10 cellular contexts compared by ENCODE assay signal in the genomic region with DNA sequence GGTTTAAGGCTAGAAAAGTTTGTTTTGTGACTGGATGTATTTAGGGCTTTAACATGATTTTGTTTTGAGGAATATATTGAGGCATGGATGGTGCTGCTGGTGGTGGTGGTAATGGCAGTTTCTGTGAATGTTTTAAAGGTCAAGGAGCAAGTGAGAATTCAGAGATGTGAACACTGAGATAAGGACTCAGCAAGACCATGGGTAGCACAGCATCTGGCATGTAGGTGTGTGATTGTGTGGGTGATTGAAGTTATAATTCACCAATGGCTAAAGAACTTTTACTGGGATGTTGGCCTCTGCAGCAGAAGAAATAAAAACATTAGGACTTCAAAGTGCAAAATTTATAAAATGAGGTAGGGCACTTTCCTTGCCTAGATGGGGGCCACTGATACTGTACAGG.
DNase-seq lines count a peak whose midpoint lies in the region; ATAC-seq and TF ChIP-seq lines count a peak whose summit lies in the region.
"Had no signal": no experiment of that assay in that cellular context is flagged by ENCODE, and none has a peak within 500 bp of the region (broad histone marks: within the 10 kb centered on the region; RNA-seq: fewer than 3 reads in every experiment).

No MANE protein-coding gene starts in this region.

- H3K23ac ChIP-seq in trophoblast cell (ENCODE audit: low read length): no peak overlapping the region

- no peak overlapping the region for H2BK120ac ChIP-seq in trophoblast cell (ENCODE audit: insufficient read depth, low read length, poor library complexity)

- H3K79me2 ChIP-seq in MM.1S (ENCODE audit: low read length) (peaks cover 98% of the 10 kb centered on the region), trophoblast cell (ENCODE audit: control insufficient read depth, insufficient read depth, low read length, poor library complexity) (peaks cover 1% of the 10 kb centered on the region)

- no peak overlapping the region for H2AK5ac ChIP-seq in trophoblast cell (ENCODE audit: low read length)

- H3F3A ChIP-seq in MM.1S (ENCODE audit: insufficient read depth, low read length): peaks cover 63% of the 10 kb centered on the region

- H3K9me3 Mint-ChIP-seq in CD4-positive, alpha-beta memory T cell: no peaks in the 10 kb centered on the region

- H4K91ac ChIP-seq in trophoblast cell (ENCODE audit: low read depth, low read length): no peak overlapping the region

- no peaks in the 10 kb centered on the region for H3K27me3 ChIP-seq in CD4-positive, alpha-beta memory T cell (ENCODE audit: insufficient read depth, low read length)
- H3K27me3 ChIP-seq in MM.1S (replicated peaks; ENCODE audit: insufficient read depth, low read length) (no peaks in the 10 kb centered on the region), dorsolateral prefrontal cortex (no peaks in the 10 kb centered on the region), trophoblast cell (ENCODE audit: insufficient read depth, low read length) (no peaks in the 10 kb centered on the region)
- H3K27me3 ChIP-seq: thyroid gland had no signal

- no peaks in the 10 kb centered on the region for H3K36me3 ChIP-seq in CD4-positive, alpha-beta memory T cell (ENCODE audit: insufficient read depth, low read length)
- no peaks in the 10 kb centered on the region for H3K36me3 ChIP-seq in MM.1S (replicated peaks; ENCODE audit: insufficient read depth, low read length)
- H3K36me3 ChIP-seq in trophoblast cell (ENCODE audit: control insufficient read depth in 1 of 2, insufficient read depth in 2 of 2, low read length in 2 of 2): peaks cover 2 to 7% of the 10 kb centered on the region in 2 experiments
- H3K36me3 ChIP-seq: thyroid gland had no signal

- no peaks in the 10 kb centered on the region for H3K9me3 ChIP-seq in CD4-positive, alpha-beta memory T cell (ENCODE audit: control insufficient read depth in 1 of 2, low read length in 2 of 2)
- no peaks in the 10 kb centered on the region for H3K9me3 ChIP-seq in MM.1S (replicated peaks; ENCODE audit: insufficient read depth, low read length)
- no peaks in the 10 kb centered on the region for H3K9me3 ChIP-seq in trophoblast cell (ENCODE audit: insufficient read depth, low read depth, low read length)
- H3K9me3 ChIP-seq: thyroid gland had no signal

- H4K12ac ChIP-seq in trophoblast cell (ENCODE audit: low read depth, low read length): no peak overlapping the region

- no peak for DNase-seq in CD4-positive, alpha-beta memory T cell
- DNase-seq in MM.1S (no peak), dorsolateral prefrontal cortex (no peak), trophoblast cell (peak in 1 of 2 donors; percentile 48), middle frontal gyrus (ENCODE audit: extremely low spot score, low spot score) (no peak), NCI-H2029 (lab: John Stamatoyannopoulos, UW) (no peak), NCI-H1930 (lab: John Stamatoyannopoulos, UW) (no peak)
- DNase-seq: NCI-H345, thyroid gland had no signal

- no peak overlapping the region for H3K18ac ChIP-seq in trophoblast cell (ENCODE audit: low read length)

- H3K9ac ChIP-seq in MM.1S (ENCODE audit: low read length) (peak overlapping the region; percentile 48; the same call in 1 of the 2 replicates), trophoblast cell (ENCODE audit: low read length) (no peak overlapping the region)

- no peaks in the 10 kb centered on the region for H3K9me2 ChIP-seq in MM.1S (replicated peaks; ENCODE audit: insufficient read depth, low read length)

- H2BK12ac ChIP-seq in trophoblast cell (ENCODE audit: low read length): no peak overlapping the region

- H3K4me1 ChIP-seq in CD4-positive, alpha-beta memory T cell (ENCODE audit: insufficient read depth, low read length): peaks cover 86% of the 10 kb centered on the region
- H3K4me1 ChIP-seq in MM.1S (ENCODE audit: low read length) (peaks cover 73% of the 10 kb centered on the region), trophoblast cell (ENCODE audit: control insufficient read depth in 1 of 2, insufficient read depth in 2 of 2, low read length in 2 of 2) (peaks cover 12 to 21% of the 10 kb centered on the region in 2 experiments)

- no peak overlapping the region for H3K4me3 ChIP-seq in CD4-positive, alpha-beta memory T cell (ENCODE audit: low read length in 2 of 2)
- H3K4me3 ChIP-seq in MM.1S (ENCODE audit: low read length): peak overlapping the region; percentile 69
- peak overlapping the region in 58 of 59 donors; percentile 32 to 74 (median 58) for H3K4me3 ChIP-seq in dorsolateral prefrontal cortex
- no peak overlapping the region for H3K4me3 ChIP-seq in trophoblast cell (ENCODE audit: low read depth, low read length)
- H3K4me3 ChIP-seq: thyroid gland had no signal

- intact Hi-C loops in CD4-positive, alpha-beta memory T cell (cut with micrococcal nuclease): no loop called here
- intact Hi-C loops in dorsolateral prefrontal cortex (cut with DNase I): loop anchor here in 1 of 2 donors (5.0 kb wide), 1 partner anchor 137 kb away; no protein-coding TSS in a partner anchor

- peaks cover 15% of the 10 kb centered on the region; the same call in 1 of the 2 replicates for H4K20me1 ChIP-seq in MM.1S (ENCODE audit: insufficient read depth, low read length)

- H2AFZ ChIP-seq in MM.1S (ENCODE audit: low read length) (no peak overlapping the region), trophoblast cell (ENCODE audit: insufficient read depth, low read length, poor library complexity) (no peak overlapping the region)

- no peaks in the 10 kb centered on the region for H3K27me3 Mint-ChIP-seq in CD4-positive, alpha-beta memory T cell

- CTCF ChIA-PET in CD4-positive, alpha-beta memory T cell (lab: Charles Lee; ENCODE audit: partially characterized antibody): interaction anchor here (1.0 to 20.4 kb wide), 3 partner anchors 12 to 83 kb away, joined by 5 to 820 read pairs (median 8); no protein-coding TSS in a partner anchor

- POLR2A ChIA-PET in CD4-positive, alpha-beta memory T cell (lab: Charles Lee; ENCODE audit: partially characterized antibody): interaction anchor here (0.8 to 1.0 kb wide), 2 partner anchors 8 to 78 kb away, joined by 3 read pairs; no protein-coding TSS in a partner anchor

- no peak overlapping the region for H4K8ac ChIP-seq in trophoblast cell (ENCODE audit: low read depth, low read length)

- H3K27ac ChIP-seq in CD4-positive, alpha-beta memory T cell (ENCODE audit: low read depth, low read length): no peak overlapping the region
- H3K27ac ChIP-seq in MM.1S (ENCODE audit: low read length) (peak overlapping the region; percentile 90), dorsolateral prefrontal cortex (peak overlapping the region; percentile 17 to 97 (median 92)), trophoblast cell (ENCODE audit: low read depth, low read length) (no peak overlapping the region)
- H3K27ac ChIP-seq: thyroid gland had no signal

- peak overlapping the region; percentile 32 to 87 (median 79) for H3K27ac Mint-ChIP-seq in CD4-positive, alpha-beta memory T cell

- peaks cover 58 to 85% (median 72%) of the 10 kb centered on the region in 4 donors for H3K4me1 Mint-ChIP-seq in CD4-positive, alpha-beta memory T cell

- peaks cover 6 to 49% of the 10 kb centered on the region in 2 donors for H3K36me3 Mint-ChIP-seq in CD4-positive, alpha-beta memory T cell

- H3K4me2 ChIP-seq in MM.1S (ENCODE audit: low read depth, low read length) (peak overlapping the region; percentile 85), trophoblast cell (ENCODE audit: low read length) (no peak overlapping the region)

- H3K4me3 Mint-ChIP-seq in CD4-positive, alpha-beta memory T cell: peak overlapping the region in 3 of 8 donors; percentile 40 to 59 (median 53)

- H3K14ac ChIP-seq in trophoblast cell (ENCODE audit: low read length): no peak overlapping the region

- peaks cover 3% of the 10 kb centered on the region for H3K79me1 ChIP-seq in trophoblast cell (ENCODE audit: low read length)

- no peak overlapping the region for H2BK5ac ChIP-seq in trophoblast cell (ENCODE audit: low read depth, low read length, poor library complexity)

- no peak for ATAC-seq in SK-N-SH treated with all-trans-retinoic acid at 6 μM for 48 hours

- no peak for TF ChIP-seq CTCF in MM.1S (IDR thresholded peaks at IDR 0.05; ENCODE audit: low read length)
- TF ChIP-seq CTCF in dorsolateral prefrontal cortex (IDR thresholded peaks at IDR 0.05 in 54 of 56, conservative IDR thresholded peaks at IDR 0.05 in 2 of 56; ENCODE audit: low read depth in 1 of 56, partially characterized antibody in 56 of 56): no peak

- peak overlapping the region; percentile 21 for H3K4ac ChIP-seq in trophoblast cell (ENCODE audit: low read depth, low read length)

TF ChIP-seq in SK-N-SH treated with all-trans-retinoic acid at 6 μM for 48 hours, 23 proteins besides CTCF, POLR2A, EP300 and RAD21 (continues in another document):
- TF ChIP-seq PPARA (CRISPR knock-in tag; IDR thresholded peaks at IDR 0.05; ENCODE audit: borderline replicate concordance) (no peak), ARNTL (CRISPR knock-in tag; IDR thresholded peaks at IDR 0.05; ENCODE audit: borderline replicate concordance, low read depth) (no peak), TOX (CRISPR knock-in tag; IDR thresholded peaks at IDR 0.05; ENCODE audit: borderline replicate concordance) (no peak), ZFP30 (CRISPR knock-in tag; IDR thresholded peaks at IDR 0.05) (no peak), OSR1 (CRISPR knock-in tag; IDR thresholded peaks at IDR 0.05) (no peak), ZNF70 (CRISPR knock-in tag; IDR thresholded peaks at IDR 0.05) (no peak), ISL1 (CRISPR knock-in tag; IDR thresholded peaks at IDR 0.05) (no peak), CSDC2 (CRISPR knock-in tag; IDR thresholded peaks at IDR 0.05) (no peak), SNAI2 (CRISPR knock-in tag; IDR thresholded peaks at IDR 0.05) (no peak), RARB (CRISPR knock-in tag; IDR thresholded peaks at IDR 0.05) (no peak), TCF4 (CRISPR knock-in tag; IDR thresholded peaks at IDR 0.05; ENCODE audit: borderline replicate concordance) (no peak), GLIS3 (CRISPR knock-in tag; IDR thresholded peaks at IDR 0.05) (no peak), BACH2 (CRISPR knock-in tag; IDR thresholded peaks at IDR 0.05; ENCODE audit: borderline replicate concordance) (no peak)
- TF ChIP-seq, protein P1, sequence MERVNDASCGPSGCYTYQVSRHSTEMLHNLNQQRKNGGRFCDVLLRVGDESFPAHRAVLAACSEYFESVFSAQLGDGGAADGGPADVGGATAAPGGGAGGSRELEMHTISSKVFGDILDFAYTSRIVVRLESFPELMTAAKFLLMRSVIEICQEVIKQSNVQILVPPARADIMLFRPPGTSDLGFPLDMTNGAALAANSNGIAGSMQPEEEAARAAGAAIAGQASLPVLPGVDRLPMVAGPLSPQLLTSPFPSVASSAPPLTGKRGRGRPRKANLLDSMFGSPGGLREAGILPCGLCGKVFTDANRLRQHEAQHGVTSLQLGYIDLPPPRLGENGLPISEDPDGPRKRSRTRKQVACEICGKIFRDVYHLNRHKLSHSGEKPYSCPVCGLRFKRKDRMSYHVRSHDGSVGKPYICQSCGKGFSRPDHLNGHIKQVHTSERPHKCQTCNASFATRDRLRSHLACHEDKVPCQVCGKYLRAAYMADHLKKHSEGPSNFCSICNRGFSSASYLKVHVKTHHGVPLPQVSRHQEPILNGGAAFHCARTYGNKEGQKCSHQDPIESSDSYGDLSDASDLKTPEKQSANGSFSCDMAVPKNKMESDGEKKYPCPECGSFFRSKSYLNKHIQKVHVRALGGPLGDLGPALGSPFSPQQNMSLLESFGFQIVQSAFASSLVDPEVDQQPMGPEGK (CRISPR knock-in tag; IDR thresholded peaks at IDR 0.05; ENCODE audit: borderline replicate concordance): no peak

Comparison
In these comparisons a context has a peak if more than half of its experiments do, and no peak if none do; other contexts are left out.
1. H3K27ac ChIP-seq: peak in MM.1S (single experiment) and dorsolateral prefrontal cortex (59 of 59); none in CD4-positive, alpha-beta memory T cell (single experiment) and trophoblast cell (single experiment).
2. H3K4me3 ChIP-seq: peak in MM.1S (single experiment) and dorsolateral prefrontal cortex (58 of 59); none in CD4-positive, alpha-beta memory T cell (0 of 2) and trophoblast cell (single experiment).